ENCODE assay signal across 25 cellular contexts in genomic region chr13:35940734-35941133, GRCh38.
A peak's percentile ranks its signal among the peaks of the same experiment; 100 is the strongest.
DNase-seq lines count a peak whose midpoint lies in the region; ATAC-seq, FAIRE-seq and TF ChIP-seq lines count a peak whose summit lies in the region.
"Had no signal": no experiment of that assay in that cellular context is flagged by ENCODE, and none has a peak within 500 bp of the region (broad histone marks: within the 10 kb centered on the region; RNA-seq: fewer than 3 reads in every experiment).

No MANE protein-coding gene starts in this region.

- H3K27me3 ChIP-seq in BJ (ENCODE audit: control insufficient read depth, insufficient read depth, low read length) (no peaks in the 10 kb centered on the region; the same call in 1 of the 2 replicates), GM12878 (replicated peaks in 1 of 2; ENCODE audit: control insufficient read depth in 2 of 2, insufficient read depth in 2 of 2, low read length in 1 of 2) (no peaks in the 10 kb centered on the region), osteoblast (ENCODE audit: insufficient read depth, low read length) (no peaks in the 10 kb centered on the region), right lobe of liver (no peaks in the 10 kb centered on the region)
- H3K27me3 ChIP-seq: BLaER1 had no signal

- H3K4me1 Mint-ChIP-seq in activated CD4-positive, alpha-beta memory T cell treated with anti-CD3 and anti-CD28 coated beads, Interleukin-2, amount 10 ng/mL, durations not matched to agents 7 days and 5 days: no peaks in the 10 kb centered on the region
- H3K4me1 Mint-ChIP-seq: B cell had no signal

- no peak for ATAC-seq in GM12878
- no peak for ATAC-seq in left lobe of liver
- no peak for ATAC-seq in right lobe of liver
- ATAC-seq: CD8-positive, alpha-beta T cell had no signal

- H3K4me3 Mint-ChIP-seq in activated CD4-positive, alpha-beta memory T cell treated with anti-CD3 and anti-CD28 coated beads, Interleukin-2, amount 10 ng/mL, durations not matched to agents 7 days and 5 days: no peak overlapping the region
- H3K4me3 Mint-ChIP-seq: B cell; CD4-positive, alpha-beta T cell; CD8-positive, alpha-beta T cell had no signal

- no peak overlapping the region for H2AFZ ChIP-seq in GM12878 (ENCODE audit: control insufficient read depth, low read depth, low read length)
- no peak overlapping the region for H2AFZ ChIP-seq in osteoblast (ENCODE audit: low read length)

- CTCF ChIA-PET in BJ (lab: Yijun Ruan, JAX) (interaction anchor here (0.7 to 1.7 kb wide), 3 partner anchors 11 to 16 kb away, joined by 3 to 5 read pairs (median 5); no protein-coding TSS in a partner anchor), GM12878 (lab: Yijun Ruan, JAX) (interaction anchor here (1.1 to 1.5 kb wide), 2 partner anchors 13 to 101 kb away, joined by 3 read pairs; no protein-coding TSS in a partner anchor)
- CTCF ChIA-PET in activated CD4-positive, alpha-beta memory T cell treated with anti-CD3 and anti-CD28 coated beads, Interleukin-2, amount 10 ng/mL, durations not matched to agents 7 days and 5 days (lab: Charles Lee): no interaction called here

- no peak for TF ChIP-seq POLR2A in GM12878 (IDR thresholded peaks at IDR 0.05; ENCODE audit: low read depth, low read length)
- TF ChIP-seq POLR2A in right lobe of liver (IDR thresholded peaks at IDR 0.05): no peak

- no peaks in the 10 kb centered on the region for H3K4me1 ChIP-seq in GM12878 (ENCODE audit: control insufficient read depth, insufficient read depth, low read length)
- no peaks in the 10 kb centered on the region for H3K4me1 ChIP-seq in osteoblast (ENCODE audit: insufficient read depth, low read length)
- H3K4me1 ChIP-seq in right lobe of liver: no peaks in the 10 kb centered on the region
- H3K4me1 ChIP-seq: BLaER1, Caco-2 had no signal

- H4K20me1 ChIP-seq in GM12878 (ENCODE audit: control insufficient read depth, insufficient read depth) (no peaks in the 10 kb centered on the region), osteoblast (ENCODE audit: insufficient read depth, low read length) (no peaks in the 10 kb centered on the region)
- H4K20me1 ChIP-seq: BLaER1 had no signal

- no peak for TF ChIP-seq EP300 in GM12878 (IDR thresholded peaks at IDR 0.05; ENCODE audit: borderline replicate concordance in 1 of 2, control insufficient read depth in 1 of 2, low read depth in 2 of 2, low read length in 2 of 2)

- no peaks in the 10 kb centered on the region; the same call in 2 of the 3 replicates for H3K9me3 ChIP-seq in GM12878 (replicated peaks; ENCODE audit: control insufficient read depth, insufficient read depth, low read length)
- H3K9me3 ChIP-seq in osteoblast (ENCODE audit: low read depth, low read length): peaks cover 4% of the 10 kb centered on the region
- H3K9me3 ChIP-seq in right lobe of liver: no peaks in the 10 kb centered on the region
- H3K9me3 ChIP-seq: Caco-2 had no signal

- WGBS in GM12878 (ENCODE audit: insufficient coverage, insufficient replicate concordance, low lambda C conversion rate, missing lambda C conversion rate): 6% methylated on average over 4 of the region's 4 CpGs
- WGBS in right lobe of liver (ENCODE audit: insufficient coverage, low coverage, low lambda C conversion rate, missing lambda C conversion rate): 48% methylated on average over 4 of the region's 4 CpGs

- intact Hi-C loops in GM12878 (cut with micrococcal nuclease; ENCODE audit: unreplicated experiment) (no loop called here), right lobe of liver (cut with DNase I) (no loop called here)

- DNase-seq in AG10803 (ENCODE audit: low read depth) (peak; percentile 44), BJ (ENCODE audit: low read depth) (peak; percentile 23), GM12878 (ENCODE audit: low read depth, low spot score) (no peak), osteoblast (ENCODE audit: insufficient read length, low spot score, missing footprints) (peak; percentile 21), left lobe of liver (ENCODE audit: low spot score) (no peak), right lobe of liver (no peak), C1 segment of cervical spinal cord (lab: John Stamatoyannopoulos, UW) (no peak)
- no peak for DNase-seq in activated CD4-positive, alpha-beta memory T cell treated with anti-CD3 and anti-CD28 coated beads, Interleukin-2, amount 10 ng/mL, durations not matched to agents 7 days and 5 days
- DNase-seq: 8988T; ACHN; AML-193; Caco-2; Calu3; CD4-positive, alpha-beta T cell; CD8-positive, alpha-beta T cell; DMS79 treated with DMSO at 0.1 percent for 48 hours; GF-D8 had no signal

- POLR2A ChIA-PET in BJ (lab: Charles Lee): no interaction called here
- POLR2A ChIA-PET in GM12878 (lab: Charles Lee): no interaction called here
- POLR2A ChIA-PET in activated CD4-positive, alpha-beta memory T cell treated with anti-CD3 and anti-CD28 coated beads, Interleukin-2, amount 10 ng/mL, durations not matched to agents 7 days and 5 days (lab: Charles Lee): no interaction called here

- H3K36me3 Mint-ChIP-seq in activated CD4-positive, alpha-beta memory T cell treated with anti-CD3 and anti-CD28 coated beads, Interleukin-2, amount 10 ng/mL, durations not matched to agents 7 days and 5 days (ENCODE audit: low read depth): no peaks in the 10 kb centered on the region
- H3K36me3 Mint-ChIP-seq: CD8-positive, alpha-beta T cell had no signal

- no TSS peak for BruUV-seq in GM12878 (replicated peaks; lab: Mats Ljungman, UMichigan)

- H3K9ac ChIP-seq in GM12878 (ENCODE audit: control insufficient read depth, insufficient read depth, low read length): no peak overlapping the region
- H3K9ac ChIP-seq: BLaER1 had no signal

- H3K27me3 Mint-ChIP-seq in activated CD4-positive, alpha-beta memory T cell treated with anti-CD3 and anti-CD28 coated beads, Interleukin-2, amount 10 ng/mL, durations not matched to agents 7 days and 5 days: no peaks in the 10 kb centered on the region
- H3K27me3 Mint-ChIP-seq: B cell; CD4-positive, alpha-beta T cell had no signal

- no peaks in the 10 kb centered on the region for H3K79me2 ChIP-seq in GM12878 (ENCODE audit: control insufficient read depth, insufficient read depth, low read length)
- H3K79me2 ChIP-seq in osteoblast (ENCODE audit: insufficient read depth, low read length): no peaks in the 10 kb centered on the region

- no peak overlapping the region for H3K4me3 ChIP-seq in AG10803 (ENCODE audit: low read length)
- no peak overlapping the region for H3K4me3 ChIP-seq in BJ (ENCODE audit: low read depth, low read length)
- no peak overlapping the region for H3K4me3 ChIP-seq in GM12878
- no peak overlapping the region for H3K4me3 ChIP-seq in osteoblast (ENCODE audit: insufficient read depth, low read length)
- no peak overlapping the region for H3K4me3 ChIP-seq in right lobe of liver
- H3K4me3 ChIP-seq: BLaER1 had no signal

- H3K27ac ChIP-seq in GM12878 (ENCODE audit: control insufficient read depth, insufficient read depth) (no peak overlapping the region), osteoblast (ENCODE audit: low read depth, low read length) (no peak overlapping the region), right lobe of liver (no peak overlapping the region)
- H3K27ac ChIP-seq: BLaER1, C4-2B had no signal

- RAD21 ChIA-PET in GM12878 (lab: Charles Lee; ENCODE audit: unreplicated experiment): no interaction called here

- no peak overlapping the region for H3K27ac Mint-ChIP-seq in activated CD4-positive, alpha-beta memory T cell treated with anti-CD3 and anti-CD28 coated beads, Interleukin-2, amount 10 ng/mL, durations not matched to agents 7 days and 5 days
- H3K27ac Mint-ChIP-seq: B cell; CD4-positive, alpha-beta T cell; CD8-positive, alpha-beta T cell had no signal

- no peak for TF ChIP-seq CTCF in AG10803 (conservative IDR thresholded peaks at IDR 0.05; ENCODE audit: low read length)
- TF ChIP-seq CTCF in BJ (IDR thresholded peaks at IDR 0.05; ENCODE audit: insufficient read depth, low read depth, low read length): no peak
- no peak for TF ChIP-seq CTCF in GM12878 (IDR thresholded peaks at IDR 0.05 in 2 of 3, conservative IDR thresholded peaks at IDR 0.05 in 1 of 3; ENCODE audit: control insufficient read depth in 2 of 3, extremely low read depth in 1 of 3, insufficient read depth in 1 of 3, low read depth in 3 of 3, low read length in 3 of 3)
- TF ChIP-seq CTCF in osteoblast (IDR thresholded peaks at IDR 0.05; ENCODE audit: extremely low read depth, low read depth, low read length): no peak
- no peak for TF ChIP-seq CTCF in right lobe of liver (IDR thresholded peaks at IDR 0.05)

- in situ Hi-C loops in GM12878 (cut with MboI): no loop called here

- H3K4me2 ChIP-seq in GM12878 (ENCODE audit: control insufficient read depth, insufficient read depth): no peak overlapping the region
- H3K4me2 ChIP-seq in osteoblast (ENCODE audit: insufficient read depth, low read length): no peak overlapping the region
- H3K4me2 ChIP-seq: BLaER1 had no signal

- peaks cover 2% of the 10 kb centered on the region for H3K9me3 Mint-ChIP-seq in activated CD4-positive, alpha-beta memory T cell treated with anti-CD3 and anti-CD28 coated beads, Interleukin-2, amount 10 ng/mL, durations not matched to agents 7 days and 5 days

- peak; percentile 18 for FAIRE-seq in GM12878 (lab: Jason Lieb, UNC)
- FAIRE-seq: A204.1, D721Med, G401.6, GM12891, GM19239 had no signal

- SMC1A ChIA-PET in GM12878 (lab: Charles Lee; ENCODE audit: uncharacterized antibody, unreplicated experiment): no interaction called here

- no peak for TF ChIP-seq RAD21 in GM12878 (IDR thresholded peaks at IDR 0.05; ENCODE audit: insufficient read depth, low read depth, low read length)

- no peaks in the 10 kb centered on the region for H3K36me3 ChIP-seq in BJ (ENCODE audit: control insufficient read depth, insufficient read depth, low read length)
- H3K36me3 ChIP-seq in GM12878 (ENCODE audit: control insufficient read depth in 2 of 2, insufficient read depth in 2 of 2, low read length in 1 of 2): no peaks in the 10 kb centered on the region
- no peaks in the 10 kb centered on the region for H3K36me3 ChIP-seq in osteoblast (ENCODE audit: insufficient read depth, low read length)
- no peaks in the 10 kb centered on the region for H3K36me3 ChIP-seq in right lobe of liver
- H3K36me3 ChIP-seq: BLaER1 had no signal

TF ChIP-seq in GM12878, 131 proteins besides CTCF, POLR2A, EP300 and RAD21 (continues in another document):
- TF ChIP-seq SREBF2 (IDR thresholded peaks at IDR 0.05; ENCODE audit: low read length): no peak
- no peak for TF ChIP-seq POU2F2 (IDR thresholded peaks at IDR 0.05; ENCODE audit: borderline replicate concordance, low read depth, low read length)
- no peak for TF ChIP-seq NR2C1 (IDR thresholded peaks at IDR 0.05)
- TF ChIP-seq EED (IDR thresholded peaks at IDR 0.05; ENCODE audit: low read depth): no peak
- no peak for TF ChIP-seq CREM (IDR thresholded peaks at IDR 0.05; ENCODE audit: low read depth)
- TF ChIP-seq IRF4 (IDR thresholded peaks at IDR 0.05; ENCODE audit: low read depth, low read length): no peak
- TF ChIP-seq RFX5 (IDR thresholded peaks at IDR 0.05; ENCODE audit: low read depth, low read length): no peak

Comparison
In these comparisons a context has a peak if more than half of its experiments do, and no peak if none do; other contexts are left out.
1. DNase-seq: peak in AG10803 (single experiment), BJ (single experiment) and osteoblast (single experiment); none in GM12878 (single experiment), left lobe of liver (single experiment), activated CD4-positive, alpha-beta memory T cell treated with anti-CD3 and anti-CD28 coated beads, Interleukin-2, amount 10 ng/mL, durations not matched to agents 7 days and 5 days (single experiment), right lobe of liver (0 of 3) and C1 segment of cervical spinal cord (0 of 14).